24 cellular contexts compared by ENCODE assay signal in genomic region chrX:113275769-113276168, GRCh38.
"Had no signal": no experiment of that assay in that cellular context is flagged by ENCODE, and none has a peak within 500 bp of the region (broad histone marks: within the 10 kb centered on the region; RNA-seq: fewer than 3 reads in every experiment).

No MANE protein-coding gene starts in this region.

- H3K4me3 ChIP-seq: adrenal gland, ascending aorta, dorsolateral prefrontal cortex, esophagus squamous epithelium, heart left ventricle, lower lobe of right lung, ovary, prostate gland, upper lobe of left lung had no signal

- DNase-seq: activated B cell treated with CpG ODN at 0.5 μM for 24 hours; activated CD4-positive, alpha-beta T cell treated with anti-CD3 and anti-CD28 coated beads for 36 hours; activated CD4-positive, alpha-beta T cell treated with anti-CD3 and anti-CD28 coated beads, Interleukin-2, amount 50 U/mL, for 4 hours; activated CD8-positive, alpha-beta memory T cell treated with anti-CD3 and anti-CD28 coated beads for 24 hours; activated CD8-positive, alpha-beta memory T cell treated with anti-CD3 and anti-CD28 coated beads, Interleukin-2, amount 50 U/mL, for 4 hours; activated T-cell treated with anti-CD3 and anti-CD28 coated beads, Interleukin-2, amount 50 U/mL, for 24 hours; adrenal gland; dorsolateral prefrontal cortex; esophagus squamous epithelium; heart left ventricle; kidney; lower lobe of right lung; naive thymus-derived CD4-positive, alpha-beta T cell; ovary; stimulated activated CD4-positive, alpha-beta T cell treated with anti-CD3 and anti-CD28 coated beads, Interleukin-4, amount 100 ng/mL, for 24 hours; stimulated activated naive CD4-positive, alpha-beta T cell treated with Interleukin-2 at 50 U/mL for 16 hours; T1000; upper lobe of left lung had no signal

- H3K27me3 ChIP-seq: ascending aorta, esophagus squamous epithelium, heart left ventricle, ovary, upper lobe of left lung had no signal

- FAIRE-seq: colon, kidney had no signal

- H3K9me3 ChIP-seq: adrenal gland, ascending aorta, esophagus squamous epithelium, heart left ventricle, lower lobe of right lung, ovary, prostate gland, upper lobe of left lung had no signal

- H3K4me1 ChIP-seq: adrenal gland, ascending aorta, esophagus squamous epithelium, heart left ventricle, lower lobe of right lung, prostate gland, upper lobe of left lung had no signal

- H3K36me3 ChIP-seq: adrenal gland, ascending aorta, esophagus squamous epithelium, heart left ventricle, lower lobe of right lung, ovary, prostate gland, upper lobe of left lung had no signal

- ATAC-seq: activated CD4-positive, alpha-beta T cell treated with anti-CD3 and anti-CD28 coated beads for 36 hours; activated naive CD4-positive, alpha-beta T cell treated with anti-CD3 and anti-CD28 coated beads, Interleukin-2, amount 50 U/mL, for 72 hours; activated T-helper 17 cell treated with anti-CD3 and anti-CD28 coated beads, Interleukin-2, amount 50 U/mL, for 72 hours; heart left ventricle; left lobe of liver; lower lobe of right lung; naive thymus-derived CD4-positive, alpha-beta T cell had no signal

- H3K27ac ChIP-seq: adrenal gland, ascending aorta, dorsolateral prefrontal cortex, esophagus squamous epithelium, heart left ventricle, lower lobe of right lung, ovary, prostate gland, upper lobe of left lung had no signal
